In the genomic region with DNA sequence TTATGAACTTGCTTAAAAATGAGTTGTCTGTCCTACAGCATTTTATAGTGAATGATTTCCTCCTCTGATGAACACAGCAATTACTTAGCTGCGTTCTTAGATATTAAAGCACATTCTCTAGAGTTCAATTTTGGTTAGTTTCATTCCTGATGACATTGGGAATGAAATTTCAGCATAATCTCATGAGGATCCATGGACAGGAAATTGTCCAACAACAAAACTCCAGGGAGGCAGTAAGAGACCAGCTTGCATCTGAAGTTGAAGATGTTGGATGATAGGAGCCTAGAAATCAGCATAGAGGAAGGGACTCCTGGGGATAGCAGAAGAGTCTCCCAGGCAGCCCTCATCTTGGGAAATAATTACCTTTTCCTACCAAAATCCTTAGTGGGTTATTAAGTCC, we compare ENCODE assay signal across 15 cellular contexts.
A peak's percentile ranks its signal among the peaks of the same experiment; 100 is the strongest.
DNase-seq lines count a peak whose midpoint lies in the region; ATAC-seq and TF ChIP-seq lines count a peak whose summit lies in the region.
"Had no signal": no experiment of that assay in that cellular context is flagged by ENCODE, and none has a peak within 500 bp of the region (broad histone marks: within the 10 kb centered on the region; RNA-seq: fewer than 3 reads in every experiment).

No MANE protein-coding gene starts in this region.

- H3K9me3 ChIP-seq in Loucy (ENCODE audit: insufficient read depth, low read depth, low read length) (no peaks in the 10 kb centered on the region), duodenal mucosa (ENCODE audit: control insufficient read depth in 1 of 2, low read length in 2 of 2) (no peaks in the 10 kb centered on the region), spleen (peaks cover 0 to 9% (median 0%) of the 10 kb centered on the region in 8 donors)
- H3K9me3 ChIP-seq: ascending aorta, gastroesophageal sphincter, pancreas had no signal

- CTCF ChIA-PET in activated naive CD4-positive, alpha-beta T cell treated with anti-CD3 and anti-CD28 coated beads, Interleukin-2, amount 10 ng/mL, durations not matched to agents 7 days and 5 days (lab: Charles Lee), result interaction anchor here (0.9 kb wide), 1 partner anchor 14 kb away, joined by 3 read pairs; no protein-coding TSS in a partner anchor

- H3K27ac Mint-ChIP-seq in activated naive CD4-positive, alpha-beta T cell treated with anti-CD3 and anti-CD28 coated beads, Interleukin-2, amount 10 ng/mL, durations not matched to agents 7 days and 5 days, result peak overlapping the region; percentile 92
- H3K27ac Mint-ChIP-seq in activated naive CD4-positive, alpha-beta T cell treated with anti-CD3 and anti-CD28 coated beads, Interleukin-2, amount 50 U/mL, for 72 hours, result no peak overlapping the region
- H3K27ac Mint-ChIP-seq in mesothelial cell of epicardium, result no peak overlapping the region
- H3K27ac Mint-ChIP-seq: HFFc6 had no signal

- peaks cover 12% of the 10 kb centered on the region for H3K9me3 Mint-ChIP-seq in activated naive CD4-positive, alpha-beta T cell treated with anti-CD3 and anti-CD28 coated beads, Interleukin-2, amount 10 ng/mL, durations not matched to agents 7 days and 5 days
- peaks cover 0 to 19% of the 10 kb centered on the region in 2 donors for H3K9me3 Mint-ChIP-seq in activated naive CD4-positive, alpha-beta T cell treated with anti-CD3 and anti-CD28 coated beads, Interleukin-2, amount 50 U/mL, for 72 hours
- peaks cover 4% of the 10 kb centered on the region for H3K9me3 Mint-ChIP-seq in mesothelial cell of epicardium
- H3K9me3 Mint-ChIP-seq: HFFc6 had no signal

- H3K27me3 ChIP-seq in Loucy (ENCODE audit: insufficient read depth, low read length, poor library complexity, severe bottlenecking) (no peaks in the 10 kb centered on the region), duodenal mucosa (ENCODE audit: control insufficient read depth in 1 of 2, insufficient read depth in 2 of 2, low read length in 2 of 2) (no peaks in the 10 kb centered on the region), spleen (replicated peaks in 1 of 7) (no peaks in the 10 kb centered on the region)
- H3K27me3 ChIP-seq: ascending aorta, gastroesophageal sphincter, pancreas had no signal

- no peak for ATAC-seq in activated naive CD4-positive, alpha-beta T cell treated with anti-CD3 and anti-CD28 coated beads, Interleukin-2, amount 50 U/mL, for 72 hours
- ATAC-seq: gastroesophageal sphincter, HepG2, pancreas had no signal

- H3K27me3 Mint-ChIP-seq in activated naive CD4-positive, alpha-beta T cell treated with anti-CD3 and anti-CD28 coated beads, Interleukin-2, amount 10 ng/mL, durations not matched to agents 7 days and 5 days, result no peaks in the 10 kb centered on the region
- no peaks in the 10 kb centered on the region for H3K27me3 Mint-ChIP-seq in mesothelial cell of epicardium (ENCODE audit: low read depth)

- peaks cover 62% of the 10 kb centered on the region for H3K4me1 Mint-ChIP-seq in activated naive CD4-positive, alpha-beta T cell treated with anti-CD3 and anti-CD28 coated beads, Interleukin-2, amount 10 ng/mL, durations not matched to agents 7 days and 5 days
- peaks cover 6% of the 10 kb centered on the region for H3K4me1 Mint-ChIP-seq in mesothelial cell of epicardium

- no peaks in the 10 kb centered on the region for H3K36me3 ChIP-seq in Loucy (ENCODE audit: insufficient read depth, low read length)
- H3K36me3 ChIP-seq in duodenal mucosa (ENCODE audit: control insufficient read depth in 1 of 2, insufficient read depth in 2 of 2, low read length in 2 of 2), result no peaks in the 10 kb centered on the region
- H3K36me3 ChIP-seq in spleen, result no peaks in the 10 kb centered on the region
- H3K36me3 ChIP-seq: ascending aorta, gastroesophageal sphincter, pancreas had no signal

- no peak overlapping the region for H3K4me3 Mint-ChIP-seq in activated naive CD4-positive, alpha-beta T cell treated with anti-CD3 and anti-CD28 coated beads, Interleukin-2, amount 10 ng/mL, durations not matched to agents 7 days and 5 days
- no peak overlapping the region for H3K4me3 Mint-ChIP-seq in mesothelial cell of epicardium
- H3K4me3 Mint-ChIP-seq: HFFc6 had no signal

- TF ChIP-seq POLR2A in spleen (IDR thresholded peaks at IDR 0.05), result no peak

- peaks cover 33% of the 10 kb centered on the region for H3K4me1 ChIP-seq in Loucy (ENCODE audit: insufficient read depth, low read length, poor library complexity, severe bottlenecking)
- H3K4me1 ChIP-seq in duodenal mucosa (ENCODE audit: control insufficient read depth in 1 of 2, insufficient read depth in 2 of 2, low read length in 2 of 2), result peaks cover 0 to 5% of the 10 kb centered on the region in 2 donors
- H3K4me1 ChIP-seq in spleen, result peaks cover 0 to 34% (median 18%) of the 10 kb centered on the region in 6 donors
- H3K4me1 ChIP-seq: ascending aorta, pancreas had no signal

- peak overlapping the region; percentile 37 for H3K4me2 ChIP-seq in Loucy (ENCODE audit: low read depth, low read length, poor library complexity, severe bottlenecking)

- H3K79me2 ChIP-seq in Loucy (ENCODE audit: insufficient read depth, low read length), result no peaks in the 10 kb centered on the region

- no peak for TF ChIP-seq CTCF in Loucy (conservative IDR thresholded peaks at IDR 0.05; ENCODE audit: low read length)
- TF ChIP-seq CTCF in spleen (IDR thresholded peaks at IDR 0.05 in 8 of 11, conservative IDR thresholded peaks at IDR 0.05 in 3 of 11), result no peak
- TF ChIP-seq CTCF in mesothelial cell of epicardium (IDR thresholded peaks at IDR 0.05; ENCODE audit: unreplicated experiment), result no peak

- H3K4me3 ChIP-seq in Loucy (ENCODE audit: low read length, poor library complexity, severe bottlenecking), result no peak overlapping the region
- H3K4me3 ChIP-seq in duodenal mucosa (ENCODE audit: low read depth in 1 of 2, low read length in 2 of 2), result no peak overlapping the region
- H3K4me3 ChIP-seq in spleen, result no peak overlapping the region
- H3K4me3 ChIP-seq: ascending aorta, gastroesophageal sphincter, pancreas had no signal

- H3K27ac ChIP-seq in duodenal mucosa (ENCODE audit: low read depth, low read length) (peak overlapping the region; percentile 34), spleen (peak overlapping the region in 5 of 8 donors; percentile 29 to 66 (median 45))
- H3K27ac ChIP-seq: ascending aorta, gastroesophageal sphincter, pancreas had no signal

- intact Hi-C loops in spleen (cut with DNase I; ENCODE audit: low total_unique reads), result no loop called here

- DNase-seq in activated naive CD4-positive, alpha-beta T cell treated with anti-CD3 and anti-CD28 coated beads, Interleukin-2, amount 10 ng/mL, durations not matched to agents 7 days and 5 days, result no peak
- no peak for DNase-seq in activated naive CD4-positive, alpha-beta T cell treated with anti-CD3 and anti-CD28 coated beads, Interleukin-2, amount 50 U/mL, for 72 hours (ENCODE audit: low spot score in 2 of 2)
- DNase-seq in spleen (no peak), NCI-H1436 treated with DMSO at 0.1 percent for 48 hours (lab: John Stamatoyannopoulos, UW) (no peak), mesothelial cell of epicardium (ENCODE audit: low spot score in 2 of 2, unreplicated experiment in 2 of 2) (no peak), putamen (ENCODE audit: low spot score) (no peak)
- DNase-seq: activated CD4-positive, CD25-positive, alpha-beta regulatory T cell treated with anti-CD3 and anti-CD28 coated beads, Interleukin-2, amount 50 U/mL, for 72 hours; HFFc6; pancreas; stimulated activated CD4-positive, alpha-beta T cell treated with anti-CD3 and anti-CD28 coated beads, Interleukin-12 subunit alpha, Interleukin-12 subunit beta, amount 100 ng/mL, for 4 hours had no signal

- WGBS in spleen, 5 donors, result 38 to 92% (median 88%) methylated on average over 1 of the region's 1 CpG

- H2AFZ ChIP-seq in Loucy (ENCODE audit: low read length), result peak overlapping the region; percentile 79; the same call in 1 of the 2 replicates

- H4K20me1 ChIP-seq in Loucy (ENCODE audit: insufficient read depth, low read length, poor library complexity, severe bottlenecking), result no peaks in the 10 kb centered on the region

- no peaks in the 10 kb centered on the region for H3K9me2 ChIP-seq in Loucy (replicated peaks; ENCODE audit: low read depth, low read length)

- H3F3A ChIP-seq in Loucy (ENCODE audit: low read depth), result no peaks in the 10 kb centered on the region

- peak overlapping the region; percentile 30 for H3K9ac ChIP-seq in Loucy (ENCODE audit: low read depth, low read length, poor library complexity, severe bottlenecking)
- no peak overlapping the region for H3K9ac ChIP-seq in duodenal mucosa (ENCODE audit: low read depth in 1 of 2, low read length in 2 of 2)

- peaks cover 25% of the 10 kb centered on the region for H3K36me3 Mint-ChIP-seq in activated naive CD4-positive, alpha-beta T cell treated with anti-CD3 and anti-CD28 coated beads, Interleukin-2, amount 10 ng/mL, durations not matched to agents 7 days and 5 days
- peaks cover 4 to 37% of the 10 kb centered on the region in 2 donors for H3K36me3 Mint-ChIP-seq in activated naive CD4-positive, alpha-beta T cell treated with anti-CD3 and anti-CD28 coated beads, Interleukin-2, amount 50 U/mL, for 72 hours
- no peaks in the 10 kb centered on the region for H3K36me3 Mint-ChIP-seq in mesothelial cell of epicardium
